11 cellular contexts compared by ENCODE assay signal in genomic region chr2:42009657-42010580, GRCh38. TPM values are rescaled to one million over a fixed set of nuclear protein-coding genes. Genes with fewer than 3 reads are reported as not detected.
DNase-seq lines count a peak whose midpoint lies in the region; ATAC-seq and TF ChIP-seq lines count a peak whose summit lies in the region.
"Had no signal": no experiment of that assay in that cellular context is flagged by ENCODE, and none has a peak within 500 bp of the region (broad histone marks: within the 10 kb centered on the region; RNA-seq: fewer than 3 reads in every experiment).

No MANE protein-coding gene starts in this region.

- peaks cover 4% of the 10 kb centered on the region for H3K9me3 Mint-ChIP-seq in activated naive CD8-positive, alpha-beta T cell treated with anti-CD3 and anti-CD28 coated beads, Interleukin-2, amount 10 ng/mL, durations not matched to agents 7 days and 5 days
- H3K9me3 Mint-ChIP-seq in progenitor cell of endocrine pancreas (ENCODE audit: low read depth): no peaks in the 10 kb centered on the region

- TF ChIP-seq CTCF in GM13977 (IDR thresholded peaks at IDR 0.05; ENCODE audit: extremely low read depth, insufficient read depth, missing control alignments): no peak
- TF ChIP-seq CTCF in progenitor cell of endocrine pancreas (IDR thresholded peaks at IDR 0.05; ENCODE audit: unreplicated experiment): no peak

- POLR2A ChIA-PET in activated naive CD8-positive, alpha-beta T cell treated with anti-CD3 and anti-CD28 coated beads, Interleukin-2, amount 10 ng/mL, durations not matched to agents 7 days and 5 days (lab: Charles Lee): no interaction called here

- no peaks in the 10 kb centered on the region for H3K36me3 Mint-ChIP-seq in activated naive CD8-positive, alpha-beta T cell treated with anti-CD3 and anti-CD28 coated beads, Interleukin-2, amount 10 ng/mL, durations not matched to agents 7 days and 5 days
- H3K36me3 Mint-ChIP-seq in progenitor cell of endocrine pancreas (ENCODE audit: insufficient read depth): no peaks in the 10 kb centered on the region

- ATAC-seq in GM18511 (IDR thresholded peaks at IDR 0.05; ENCODE audit: unreplicated experiment): peak; percentile 77
- ATAC-seq in HG02798 (IDR thresholded peaks at IDR 0.05; ENCODE audit: poor library complexity, unreplicated experiment): peak; percentile 46
- ATAC-seq in activated naive CD8-positive, alpha-beta T cell treated with anti-CD3 and anti-CD28 coated beads, Interleukin-2, amount 10 ng/mL, durations not matched to agents 7 days and 5 days (ENCODE audit: low read depth): no peak
- ATAC-seq in HG02840 (IDR thresholded peaks at IDR 0.05; ENCODE audit: low FRiP score, unreplicated experiment): no peak

- H3K4me1 Mint-ChIP-seq in activated naive CD8-positive, alpha-beta T cell treated with anti-CD3 and anti-CD28 coated beads, Interleukin-2, amount 10 ng/mL, durations not matched to agents 7 days and 5 days: peaks cover 3% of the 10 kb centered on the region
- peaks cover 4% of the 10 kb centered on the region for H3K4me1 Mint-ChIP-seq in progenitor cell of endocrine pancreas (ENCODE audit: low read depth)

- H3K4me3 Mint-ChIP-seq in activated naive CD8-positive, alpha-beta T cell treated with anti-CD3 and anti-CD28 coated beads, Interleukin-2, amount 10 ng/mL, durations not matched to agents 7 days and 5 days: peak overlapping the region; percentile 70
- H3K4me3 Mint-ChIP-seq in progenitor cell of endocrine pancreas (ENCODE audit: low read depth): no peak overlapping the region
- H3K4me3 Mint-ChIP-seq: activated B cell treated with CpG ODN at 0.5 μM for 24 hours had no signal

- peaks cover 6% of the 10 kb centered on the region for H3K27me3 Mint-ChIP-seq in activated naive CD8-positive, alpha-beta T cell treated with anti-CD3 and anti-CD28 coated beads, Interleukin-2, amount 10 ng/mL, durations not matched to agents 7 days and 5 days
- no peaks in the 10 kb centered on the region for H3K27me3 Mint-ChIP-seq in progenitor cell of endocrine pancreas

- no peak for DNase-seq in activated naive CD8-positive, alpha-beta T cell treated with anti-CD3 and anti-CD28 coated beads, Interleukin-2, amount 10 ng/mL, durations not matched to agents 7 days and 5 days
- DNase-seq in renal cortical epithelial cell (ENCODE audit: low read depth): peak; percentile 20
- DNase-seq in GM13977 (ENCODE audit: low spot score): no peak
- DNase-seq in GM19238 (ENCODE audit: insufficient read length, low spot score): no peak
- no peak for DNase-seq in progenitor cell of endocrine pancreas (ENCODE audit: low spot score, unreplicated experiment)
- DNase-seq: activated B cell treated with CpG ODN at 0.5 μM for 24 hours, cerebellar nuclear complex, retina had no signal

- in situ Hi-C loops in GM13977 (cut with MboI; ENCODE audit: low pct_unique_long_range_greater_than_20kb, low sequenced_read_pairs, unreplicated experiment): no loop called here

- no peak overlapping the region for H3K27ac Mint-ChIP-seq in activated naive CD8-positive, alpha-beta T cell treated with anti-CD3 and anti-CD28 coated beads, Interleukin-2, amount 10 ng/mL, durations not matched to agents 7 days and 5 days
- H3K27ac Mint-ChIP-seq in progenitor cell of endocrine pancreas: no peak overlapping the region
- H3K27ac Mint-ChIP-seq: activated B cell treated with CpG ODN at 0.5 μM for 24 hours had no signal

RNA-seq across cellular contexts. Expression of gene PKDCC, which starts 37.9 kb away (rescaled TPM):
- total RNA-seq in activated naive CD8-positive, alpha-beta T cell treated with anti-CD3 and anti-CD28 coated beads, Interleukin-2, amount 10 ng/mL, durations not matched to agents 7 days and 5 days: not detected
- total RNA-seq in renal cortical epithelial cell: 2.1 and 2.4 TPM in 2 replicates
- total RNA-seq in progenitor cell of endocrine pancreas: 334 and 335 TPM in 2 replicates
- total RNA-seq: activated B cell treated with CpG ODN at 0.5 μM for 24 hours had no signal

Comparison
In these comparisons a context has a peak if more than half of its experiments do, and no peak if none do; other contexts are left out.
1. ATAC-seq: peak in GM18511 (single experiment) and HG02798 (single experiment); none in activated naive CD8-positive, alpha-beta T cell treated with anti-CD3 and anti-CD28 coated beads, Interleukin-2, amount 10 ng/mL, durations not matched to agents 7 days and 5 days (single experiment) and HG02840 (single experiment).
2. RNA of gene PKDCC, which starts 37.9 kb away (total RNA-seq): 334 to 335 TPM in progenitor cell of endocrine pancreas; 2.1 to 2.4 TPM in renal cortical epithelial cell and not detected in activated naive CD8-positive, alpha-beta T cell treated with anti-CD3 and anti-CD28 coated beads, Interleukin-2, amount 10 ng/mL, durations not matched to agents 7 days and 5 days; every median in the first group is over 10 times any median in the second.